21 cellular contexts compared by ENCODE assay signal in the genomic region with DNA sequence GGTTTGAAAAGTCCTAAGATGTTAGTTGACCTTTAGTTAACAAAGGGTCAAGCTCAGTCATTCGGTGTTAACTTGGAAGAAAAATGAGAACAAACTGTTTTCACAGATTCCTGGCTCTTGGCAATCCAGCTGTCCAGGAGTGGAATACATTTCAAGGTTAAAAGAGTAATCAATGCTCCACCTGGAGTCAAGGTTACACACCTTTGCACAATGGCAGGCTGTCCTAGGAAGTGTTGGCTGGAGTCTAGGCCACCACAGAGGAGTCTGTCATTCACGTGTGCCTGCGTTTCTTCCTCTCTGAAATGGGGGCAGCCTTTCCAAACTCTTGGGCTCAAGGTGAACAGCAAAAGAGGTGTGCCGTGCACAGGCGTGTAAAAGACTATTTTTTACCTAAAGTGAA. TPM values are rescaled to one million over a fixed set of nuclear protein-coding genes. Genes with fewer than 3 reads are reported as not detected.
A peak's percentile ranks its signal among the peaks of the same experiment; 100 is the strongest.
DNase-seq lines count a peak whose midpoint lies in the region; ATAC-seq and TF ChIP-seq lines count a peak whose summit lies in the region.
"Had no signal": no experiment of that assay in that cellular context is flagged by ENCODE, and none has a peak within 500 bp of the region (broad histone marks: within the 10 kb centered on the region; RNA-seq: fewer than 3 reads in every experiment).

No MANE protein-coding gene starts in this region.

- H3K36me3 ChIP-seq in iPS-15b (ENCODE audit: control insufficient read depth, insufficient read depth, low read length), result no peaks in the 10 kb centered on the region
- H3K36me3 ChIP-seq: Peyer's patch had no signal

- no peak for DNase-seq in natural killer cell
- no peak for DNase-seq in natural killer cell treated with Interleukin-12 subunit alpha and Interleukin-12 subunit beta and Interleukin-15 and Interleukin-18, amount 100 ng/mL, for 72 hours (ENCODE audit: low spot score)
- no peak for DNase-seq in progenitor cell of endocrine pancreas (ENCODE audit: low spot score, unreplicated experiment)
- no peak for DNase-seq in substantia nigra (lab: John Stamatoyannopoulos, UW)
- no peak for DNase-seq in activated CD4-positive, alpha-beta T cell treated with anti-CD3 and anti-CD28 coated beads, Interleukin-2, amount 10 ng/mL, durations not matched to agents 24 days and 14 days
- no peak for DNase-seq in activated T-helper 2 cell treated with anti-CD3 and anti-CD28 coated beads, Interferon-gamma antibody, Interleukin-2, Interleukin-4, amounts not matched to agents 10 μg/mL and 5 μg/mL and 100 μg/mL, durations not matched to agents 14 hours and 24 hours and 36 hours (ENCODE audit: low spot score)
- DNase-seq: CD4-positive, alpha-beta T cell; DMS79; KBM-7; left ventricle myocardium superior; MV-4-11; NCI-H2029; NCI-H446; occipital lobe; Peyer's patch; stimulated activated naive B cell treated with anti-CD40 and anti-IgM and Interleukin-4, amounts not matched to agents 10 μg/mL and 1 μg/mL and 100 μg/mL, for 72 hours; T-helper 17 cell had no signal

- H3K4me1 ChIP-seq in iPS-15b (ENCODE audit: control insufficient read depth, insufficient read depth, low read length), result peaks cover 16% of the 10 kb centered on the region

- intact Hi-C loops in natural killer cell (cut with micrococcal nuclease), result no loop called here
- intact Hi-C loops in activated CD4-positive, alpha-beta T cell treated with anti-CD3 and anti-CD28 coated beads, Interleukin-2, amount 10 ng/mL, durations not matched to agents 24 days and 14 days (cut with micrococcal nuclease), result no loop called here
- intact Hi-C loops in activated T-helper 2 cell treated with anti-CD3 and anti-CD28 coated beads, Interferon-gamma antibody, Interleukin-2, Interleukin-4, amounts not matched to agents 10 μg/mL and 5 μg/mL and 100 μg/mL, durations not matched to agents 14 hours and 24 hours and 36 hours (cut with micrococcal nuclease), result no loop called here

- H3K27ac Mint-ChIP-seq in natural killer cell, result no peak overlapping the region
- H3K27ac Mint-ChIP-seq in natural killer cell treated with Interleukin-12 subunit alpha and Interleukin-12 subunit beta and Interleukin-15 and Interleukin-18, amount 100 ng/mL, for 72 hours, result no peak overlapping the region
- H3K27ac Mint-ChIP-seq in progenitor cell of endocrine pancreas, result peak overlapping the region; percentile 99
- no peak overlapping the region for H3K27ac Mint-ChIP-seq in activated CD4-positive, alpha-beta T cell treated with anti-CD3 and anti-CD28 coated beads, Interleukin-2, amount 10 ng/mL, durations not matched to agents 24 days and 14 days
- no peak overlapping the region for H3K27ac Mint-ChIP-seq in activated T-helper 2 cell treated with anti-CD3 and anti-CD28 coated beads, Interferon-gamma antibody, Interleukin-2, Interleukin-4, amounts not matched to agents 10 μg/mL and 5 μg/mL and 100 μg/mL, durations not matched to agents 14 hours and 24 hours and 36 hours
- H3K27ac Mint-ChIP-seq: CD4-positive, alpha-beta T cell; stimulated activated naive B cell treated with anti-CD40 and anti-IgM and Interleukin-4, amounts not matched to agents 10 μg/mL and 1 μg/mL and 100 μg/mL, for 72 hours; T-helper 17 cell had no signal

- H3K9me3 ChIP-seq in iPS-15b (ENCODE audit: control insufficient read depth, insufficient read depth, low read length), result peaks cover 6% of the 10 kb centered on the region

- H3K27ac ChIP-seq in substantia nigra (ENCODE audit: low read depth, low read length, poor library complexity, severe bottlenecking), result no peak overlapping the region

- H3K4me3 ChIP-seq in iPS-15b (ENCODE audit: low read depth, low read length), result peak overlapping the region; percentile 19

- H3K27me3 Mint-ChIP-seq in natural killer cell (ENCODE audit: low read depth in 2 of 2), result peaks cover 6 to 20% of the 10 kb centered on the region in 2 donors
- H3K27me3 Mint-ChIP-seq in natural killer cell treated with Interleukin-12 subunit alpha and Interleukin-12 subunit beta and Interleukin-15 and Interleukin-18, amount 100 ng/mL, for 72 hours, result peaks cover 8 to 18% of the 10 kb centered on the region in 2 donors
- H3K27me3 Mint-ChIP-seq in progenitor cell of endocrine pancreas, result no peaks in the 10 kb centered on the region
- peaks cover 56% of the 10 kb centered on the region for H3K27me3 Mint-ChIP-seq in activated CD4-positive, alpha-beta T cell treated with anti-CD3 and anti-CD28 coated beads, Interleukin-2, amount 10 ng/mL, durations not matched to agents 24 days and 14 days
- peaks cover 56% of the 10 kb centered on the region for H3K27me3 Mint-ChIP-seq in activated T-helper 2 cell treated with anti-CD3 and anti-CD28 coated beads, Interferon-gamma antibody, Interleukin-2, Interleukin-4, amounts not matched to agents 10 μg/mL and 5 μg/mL and 100 μg/mL, durations not matched to agents 14 hours and 24 hours and 36 hours (ENCODE audit: low read depth)
- H3K27me3 Mint-ChIP-seq: central memory CD8-positive, alpha-beta T cell had no signal

- H3K4me1 Mint-ChIP-seq in natural killer cell (peaks cover 31 to 47% of the 10 kb centered on the region in 2 donors), progenitor cell of endocrine pancreas (ENCODE audit: low read depth) (peaks cover 28% of the 10 kb centered on the region)
- H3K4me1 Mint-ChIP-seq in natural killer cell treated with Interleukin-12 subunit alpha and Interleukin-12 subunit beta and Interleukin-15 and Interleukin-18, amount 100 ng/mL, for 72 hours (ENCODE audit: low read depth in 2 of 2), result peaks cover 31 to 35% of the 10 kb centered on the region in 2 donors
- peaks cover 26% of the 10 kb centered on the region for H3K4me1 Mint-ChIP-seq in activated CD4-positive, alpha-beta T cell treated with anti-CD3 and anti-CD28 coated beads, Interleukin-2, amount 10 ng/mL, durations not matched to agents 24 days and 14 days
- H3K4me1 Mint-ChIP-seq in activated T-helper 2 cell treated with anti-CD3 and anti-CD28 coated beads, Interferon-gamma antibody, Interleukin-2, Interleukin-4, amounts not matched to agents 10 μg/mL and 5 μg/mL and 100 μg/mL, durations not matched to agents 14 hours and 24 hours and 36 hours (ENCODE audit: low read depth), result peaks cover 29% of the 10 kb centered on the region

- H3K4me3 Mint-ChIP-seq in natural killer cell (peak overlapping the region; percentile 56), progenitor cell of endocrine pancreas (ENCODE audit: low read depth) (peak overlapping the region; percentile 69)
- H3K4me3 Mint-ChIP-seq in natural killer cell treated with Interleukin-12 subunit alpha and Interleukin-12 subunit beta and Interleukin-15 and Interleukin-18, amount 100 ng/mL, for 72 hours, result no peak overlapping the region
- H3K4me3 Mint-ChIP-seq in activated CD4-positive, alpha-beta T cell treated with anti-CD3 and anti-CD28 coated beads, Interleukin-2, amount 10 ng/mL, durations not matched to agents 24 days and 14 days, result no peak overlapping the region
- no peak overlapping the region for H3K4me3 Mint-ChIP-seq in activated T-helper 2 cell treated with anti-CD3 and anti-CD28 coated beads, Interferon-gamma antibody, Interleukin-2, Interleukin-4, amounts not matched to agents 10 μg/mL and 5 μg/mL and 100 μg/mL, durations not matched to agents 14 hours and 24 hours and 36 hours (ENCODE audit: low read depth)
- H3K4me3 Mint-ChIP-seq: central memory CD8-positive, alpha-beta T cell; T-helper 17 cell had no signal

- ATAC-seq in natural killer cell (no peak), HG03354 (IDR thresholded peaks at IDR 0.05; ENCODE audit: poor library complexity, severe bottlenecking, unreplicated experiment) (no peak)
- ATAC-seq in natural killer cell treated with Interleukin-12 subunit alpha and Interleukin-12 subunit beta and Interleukin-15 and Interleukin-18, amount 100 ng/mL, for 72 hours, result no peak
- ATAC-seq: esophagus mucosa; left ventricle myocardium superior; stimulated activated naive B cell treated with anti-CD40 and anti-IgM and Interleukin-4, amounts not matched to agents 10 μg/mL and 1 μg/mL and 100 μg/mL, for 72 hours; T-helper 17 cell had no signal

- H3K9ac ChIP-seq in iPS-15b (ENCODE audit: low read depth, low read length), result no peak overlapping the region

- H3K27me3 ChIP-seq in iPS-15b (ENCODE audit: control insufficient read depth, insufficient read depth, low read length), result peaks cover 62% of the 10 kb centered on the region
- H3K27me3 ChIP-seq: Peyer's patch had no signal

- peaks cover 16% of the 10 kb centered on the region for H3K36me3 Mint-ChIP-seq in natural killer cell
- H3K36me3 Mint-ChIP-seq in natural killer cell treated with Interleukin-12 subunit alpha and Interleukin-12 subunit beta and Interleukin-15 and Interleukin-18, amount 100 ng/mL, for 72 hours, result peaks cover 14% of the 10 kb centered on the region
- peaks cover 11% of the 10 kb centered on the region for H3K36me3 Mint-ChIP-seq in progenitor cell of endocrine pancreas (ENCODE audit: insufficient read depth)
- peaks cover 7% of the 10 kb centered on the region for H3K36me3 Mint-ChIP-seq in activated CD4-positive, alpha-beta T cell treated with anti-CD3 and anti-CD28 coated beads, Interleukin-2, amount 10 ng/mL, durations not matched to agents 24 days and 14 days (ENCODE audit: low read depth)
- peaks cover 30% of the 10 kb centered on the region for H3K36me3 Mint-ChIP-seq in activated T-helper 2 cell treated with anti-CD3 and anti-CD28 coated beads, Interferon-gamma antibody, Interleukin-2, Interleukin-4, amounts not matched to agents 10 μg/mL and 5 μg/mL and 100 μg/mL, durations not matched to agents 14 hours and 24 hours and 36 hours (ENCODE audit: low read depth)

- no peak for TF ChIP-seq CTCF in natural killer cell (IDR thresholded peaks at IDR 0.05)
- no peak for TF ChIP-seq CTCF in progenitor cell of endocrine pancreas (IDR thresholded peaks at IDR 0.05; ENCODE audit: unreplicated experiment)

- H3K9me3 Mint-ChIP-seq in natural killer cell (peaks cover 2 to 10% of the 10 kb centered on the region in 2 donors), progenitor cell of endocrine pancreas (ENCODE audit: low read depth) (peaks cover 11% of the 10 kb centered on the region)
- peaks cover 10% of the 10 kb centered on the region for H3K9me3 Mint-ChIP-seq in natural killer cell treated with Interleukin-12 subunit alpha and Interleukin-12 subunit beta and Interleukin-15 and Interleukin-18, amount 100 ng/mL, for 72 hours
- H3K9me3 Mint-ChIP-seq in activated CD4-positive, alpha-beta T cell treated with anti-CD3 and anti-CD28 coated beads, Interleukin-2, amount 10 ng/mL, durations not matched to agents 24 days and 14 days, result peaks cover 18% of the 10 kb centered on the region
- peaks cover 28% of the 10 kb centered on the region for H3K9me3 Mint-ChIP-seq in activated T-helper 2 cell treated with anti-CD3 and anti-CD28 coated beads, Interferon-gamma antibody, Interleukin-2, Interleukin-4, amounts not matched to agents 10 μg/mL and 5 μg/mL and 100 μg/mL, durations not matched to agents 14 hours and 24 hours and 36 hours

RNA-seq across cellular contexts. Expression of a gene that starts 6.3 kb away (rescaled TPM):
- total RNA-seq in natural killer cell (100 to 1,000 TPM; 185 to 209 (median 191) TPM), progenitor cell of endocrine pancreas (292 and 304 TPM in 2 replicates)
- 100 to 1,000 TPM; 247 to 279 TPM for total RNA-seq in natural killer cell treated with Interleukin-12 subunit alpha and Interleukin-12 subunit beta and Interleukin-15 and Interleukin-18, amount 100 ng/mL, for 72 hours
- 284 and 299 TPM in 2 replicates for total RNA-seq in activated CD4-positive, alpha-beta T cell treated with anti-CD3 and anti-CD28 coated beads, Interleukin-2, amount 10 ng/mL, durations not matched to agents 24 days and 14 days
- total RNA-seq in activated T-helper 2 cell treated with anti-CD3 and anti-CD28 coated beads, Interferon-gamma antibody, Interleukin-2, Interleukin-4, amounts not matched to agents 10 μg/mL and 5 μg/mL and 100 μg/mL, durations not matched to agents 14 hours and 24 hours and 36 hours, result 423 and 431 TPM in 2 replicates

Comparison
In these comparisons a context has a peak if more than half of its experiments do, and no peak if none do; other contexts are left out.
1. H3K4me3 Mint-ChIP-seq: peak in natural killer cell (single experiment) and progenitor cell of endocrine pancreas (single experiment); none in natural killer cell treated with Interleukin-12 subunit alpha and Interleukin-12 subunit beta and Interleukin-15 and Interleukin-18, amount 100 ng/mL, for 72 hours (single experiment), activated CD4-positive, alpha-beta T cell treated with anti-CD3 and anti-CD28 coated beads, Interleukin-2, amount 10 ng/mL, durations not matched to agents 24 days and 14 days (single experiment) and activated T-helper 2 cell treated with anti-CD3 and anti-CD28 coated beads, Interferon-gamma antibody, Interleukin-2, Interleukin-4, amounts not matched to agents 10 μg/mL and 5 μg/mL and 100 μg/mL, durations not matched to agents 14 hours and 24 hours and 36 hours (single experiment).